In genomic region chr2:144350151-144350802, GRCh38 we compare ENCODE assay signal across 9 cellular contexts.
DNase-seq lines count a peak whose midpoint lies in the region; ATAC-seq lines count a peak whose summit lies in the region.
"Had no signal": no experiment of that assay in that cellular context is flagged by ENCODE, and none has a peak within 500 bp of the region (broad histone marks: within the 10 kb centered on the region; RNA-seq: fewer than 3 reads in every experiment).

No MANE protein-coding gene starts in this region.

- DNase-seq in activated T-cell treated with anti-CD3 and anti-CD28 coated beads, Interleukin-2, amount 50 U/mL, for 24 hours, result no peak
- no peak for DNase-seq in activated T-cell treated with anti-CD3 and anti-CD28 coated beads for 4 hours
- DNase-seq in activated T-helper 2 cell treated with anti-CD3 and anti-CD28 coated beads, Interferon-gamma antibody, Interleukin-2, Interleukin-4, amounts not matched to agents 10 μg/mL and 5 μg/mL and 100 μg/mL, durations not matched to agents 14 hours and 24 hours and 36 hours (ENCODE audit: low spot score), result no peak
- peak; percentile 64 for DNase-seq in iris pigment epithelial cell (ENCODE audit: low read depth)
- no peak for DNase-seq in stimulated activated effector memory CD8-positive, alpha-beta T cell treated with anti-CD3 and anti-CD28 coated beads, Interleukin-12 subunit alpha, Interleukin-12 subunit beta, amount 100 ng/mL, for 72 hours (ENCODE audit: low spot score in 2 of 2)
- no peak for DNase-seq in MV-4-11 (lab: John Stamatoyannopoulos, UW)
- DNase-seq in SKM-1 (lab: John Stamatoyannopoulos, UW; ENCODE audit: unreplicated experiment), result no peak
- DNase-seq: esophagus squamous epithelium had no signal

- H3K27ac Mint-ChIP-seq in activated T-cell treated with anti-CD3 and anti-CD28 coated beads, Interleukin-2, amount 50 U/mL, for 24 hours, result peak overlapping the region; percentile 84
- peak overlapping the region; percentile 79 for H3K27ac Mint-ChIP-seq in activated T-helper 2 cell treated with anti-CD3 and anti-CD28 coated beads, Interferon-gamma antibody, Interleukin-2, Interleukin-4, amounts not matched to agents 10 μg/mL and 5 μg/mL and 100 μg/mL, durations not matched to agents 14 hours and 24 hours and 36 hours
- peak overlapping the region; percentile 86 for H3K27ac Mint-ChIP-seq in stimulated activated effector memory CD8-positive, alpha-beta T cell treated with anti-CD3 and anti-CD28 coated beads, Interleukin-12 subunit alpha, Interleukin-12 subunit beta, amount 100 ng/mL, for 72 hours

- H3K4me1 Mint-ChIP-seq in activated T-cell treated with anti-CD3 and anti-CD28 coated beads, Interleukin-2, amount 50 U/mL, for 24 hours (ENCODE audit: low read depth), result peaks cover 33% of the 10 kb centered on the region
- H3K4me1 Mint-ChIP-seq in activated T-helper 2 cell treated with anti-CD3 and anti-CD28 coated beads, Interferon-gamma antibody, Interleukin-2, Interleukin-4, amounts not matched to agents 10 μg/mL and 5 μg/mL and 100 μg/mL, durations not matched to agents 14 hours and 24 hours and 36 hours (ENCODE audit: low read depth), result peaks cover 27% of the 10 kb centered on the region
- H3K4me1 Mint-ChIP-seq in stimulated activated effector memory CD8-positive, alpha-beta T cell treated with anti-CD3 and anti-CD28 coated beads, Interleukin-12 subunit alpha, Interleukin-12 subunit beta, amount 100 ng/mL, for 72 hours, result peaks cover 7% of the 10 kb centered on the region

- peak; percentile 61 for ATAC-seq in stimulated activated effector memory CD8-positive, alpha-beta T cell treated with anti-CD3 and anti-CD28 coated beads, Interleukin-12 subunit alpha, Interleukin-12 subunit beta, amount 100 ng/mL, for 72 hours
- no peak for ATAC-seq in GM21367 (IDR thresholded peaks at IDR 0.05; ENCODE audit: unreplicated experiment)

- H3K27me3 Mint-ChIP-seq in activated T-cell treated with anti-CD3 and anti-CD28 coated beads, Interleukin-2, amount 50 U/mL, for 24 hours, result no peaks in the 10 kb centered on the region
- H3K27me3 Mint-ChIP-seq in activated T-helper 2 cell treated with anti-CD3 and anti-CD28 coated beads, Interferon-gamma antibody, Interleukin-2, Interleukin-4, amounts not matched to agents 10 μg/mL and 5 μg/mL and 100 μg/mL, durations not matched to agents 14 hours and 24 hours and 36 hours (ENCODE audit: low read depth), result no peaks in the 10 kb centered on the region

- intact Hi-C loops in activated T-helper 2 cell treated with anti-CD3 and anti-CD28 coated beads, Interferon-gamma antibody, Interleukin-2, Interleukin-4, amounts not matched to agents 10 μg/mL and 5 μg/mL and 100 μg/mL, durations not matched to agents 14 hours and 24 hours and 36 hours (cut with micrococcal nuclease), result loop anchor here (2.0 kb wide), 1 partner anchor 13 kb away; no protein-coding TSS in a partner anchor

- peak overlapping the region; percentile 5 for H3K4me3 Mint-ChIP-seq in activated T-cell treated with anti-CD3 and anti-CD28 coated beads, Interleukin-2, amount 50 U/mL, for 24 hours
- peak overlapping the region; percentile 6 for H3K4me3 Mint-ChIP-seq in activated T-helper 2 cell treated with anti-CD3 and anti-CD28 coated beads, Interferon-gamma antibody, Interleukin-2, Interleukin-4, amounts not matched to agents 10 μg/mL and 5 μg/mL and 100 μg/mL, durations not matched to agents 14 hours and 24 hours and 36 hours (ENCODE audit: low read depth)
- peak overlapping the region; percentile 26 for H3K4me3 Mint-ChIP-seq in stimulated activated effector memory CD8-positive, alpha-beta T cell treated with anti-CD3 and anti-CD28 coated beads, Interleukin-12 subunit alpha, Interleukin-12 subunit beta, amount 100 ng/mL, for 72 hours

- H3K36me3 Mint-ChIP-seq in activated T-cell treated with anti-CD3 and anti-CD28 coated beads, Interleukin-2, amount 50 U/mL, for 24 hours (ENCODE audit: low read depth), result no peaks in the 10 kb centered on the region
- H3K36me3 Mint-ChIP-seq in activated T-helper 2 cell treated with anti-CD3 and anti-CD28 coated beads, Interferon-gamma antibody, Interleukin-2, Interleukin-4, amounts not matched to agents 10 μg/mL and 5 μg/mL and 100 μg/mL, durations not matched to agents 14 hours and 24 hours and 36 hours (ENCODE audit: low read depth), result peaks cover 3% of the 10 kb centered on the region
- no peaks in the 10 kb centered on the region for H3K36me3 Mint-ChIP-seq in stimulated activated effector memory CD8-positive, alpha-beta T cell treated with anti-CD3 and anti-CD28 coated beads, Interleukin-12 subunit alpha, Interleukin-12 subunit beta, amount 100 ng/mL, for 72 hours

- no peaks in the 10 kb centered on the region for H3K9me3 Mint-ChIP-seq in activated T-cell treated with anti-CD3 and anti-CD28 coated beads, Interleukin-2, amount 50 U/mL, for 24 hours
- no peaks in the 10 kb centered on the region for H3K9me3 Mint-ChIP-seq in activated T-helper 2 cell treated with anti-CD3 and anti-CD28 coated beads, Interferon-gamma antibody, Interleukin-2, Interleukin-4, amounts not matched to agents 10 μg/mL and 5 μg/mL and 100 μg/mL, durations not matched to agents 14 hours and 24 hours and 36 hours
- no peaks in the 10 kb centered on the region for H3K9me3 Mint-ChIP-seq in stimulated activated effector memory CD8-positive, alpha-beta T cell treated with anti-CD3 and anti-CD28 coated beads, Interleukin-12 subunit alpha, Interleukin-12 subunit beta, amount 100 ng/mL, for 72 hours
